In genomic region chr11:123178166-123178565, GRCh38 we compare ENCODE assay signal across 1 cellular context.
TF ChIP-seq lines count a peak whose summit lies in the region.

No MANE protein-coding gene starts in this region.

TF ChIP-seq in GM23338, 12 proteins besides CTCF, POLR2A, EP300 and RAD21 (continued from another document):
- TF ChIP-seq NANOG (IDR thresholded peaks at IDR 0.05; ENCODE audit: borderline replicate concordance): no peak
- no peak for TF ChIP-seq STAT1 (IDR thresholded peaks at IDR 0.05; ENCODE audit: unreplicated experiment)
- TF ChIP-seq ZNF462 (CRISPR knock-in tag; IDR thresholded peaks at IDR 0.05): no peak
- TF ChIP-seq CREB1 (CRISPR knock-in tag; IDR thresholded peaks at IDR 0.05; ENCODE audit: low read depth): no peak
- TF ChIP-seq ZNF114 (CRISPR knock-in tag; IDR thresholded peaks at IDR 0.05): no peak
- TF ChIP-seq EZH2 (IDR thresholded peaks at IDR 0.05; ENCODE audit: low read depth, unreplicated experiment): no peak
- TF ChIP-seq ETS1 (IDR thresholded peaks at IDR 0.05): no peak
